ENCODE assay signal across 1 cellular context in genomic region chr1:100866901-100867206, GRCh38.
TF ChIP-seq lines count a peak whose summit lies in the region.

No MANE protein-coding gene starts in this region.

TF ChIP-seq in GM12878, 131 proteins besides CTCF, POLR2A, EP300 and RAD21:
- TF ChIP-seq E2F4 (IDR thresholded peaks at IDR 0.05; ENCODE audit: low read depth, low read length) (no peak), TARDBP (IDR thresholded peaks at IDR 0.05; ENCODE audit: borderline replicate concordance) (no peak), SMAD1 (IDR thresholded peaks at IDR 0.05; ENCODE audit: low read depth, partially characterized antibody) (no peak), STAT3 (IDR thresholded peaks at IDR 0.05; ENCODE audit: low read depth, low read length) (no peak), CEBPB (IDR thresholded peaks at IDR 0.05; ENCODE audit: borderline replicate concordance in 1 of 2, low read depth in 2 of 2, low read length in 2 of 2) (no peak), SRF (IDR thresholded peaks at IDR 0.05; ENCODE audit: low read depth in 2 of 2, low read length in 2 of 2) (no peak), TBL1XR1 (IDR thresholded peaks at IDR 0.05; ENCODE audit: low read depth, low read length) (no peak), CREM (IDR thresholded peaks at IDR 0.05; ENCODE audit: low read depth) (peak; percentile 21; the same call in 1 of the 2 replicates), CBFB (IDR thresholded peaks at IDR 0.05; ENCODE audit: low read depth) (no peak)
TF ChIP-seq in GM12878: peak in this region for 1.
